ENCODE assay signal across 25 cellular contexts in genomic region chr3:8220291-8220690, GRCh38.
A peak's percentile ranks its signal among the peaks of the same experiment; 100 is the strongest.
DNase-seq lines count a peak whose midpoint lies in the region; ATAC-seq, FAIRE-seq and TF ChIP-seq lines count a peak whose summit lies in the region.
"Had no signal": no experiment of that assay in that cellular context is flagged by ENCODE, and none has a peak within 500 bp of the region (broad histone marks: within the 10 kb centered on the region; RNA-seq: fewer than 3 reads in every experiment).

No MANE protein-coding gene starts in this region.

- H2AFZ ChIP-seq in GM23338: no peak overlapping the region

- H3K36me3 ChIP-seq in ascending aorta (no peaks in the 10 kb centered on the region), GM23338 (ENCODE audit: insufficient read depth) (no peaks in the 10 kb centered on the region)
- H3K36me3 ChIP-seq: BLaER1 had no signal

- no peaks in the 10 kb centered on the region for H3K9me3 ChIP-seq in ascending aorta
- H3K9me3 ChIP-seq: BLaER1, Caco-2 had no signal

- no peaks in the 10 kb centered on the region for H3F3A ChIP-seq in GM23338 (replicated peaks; ENCODE audit: low read depth)

- H3K9me2 ChIP-seq in GM23338 (ENCODE audit: insufficient read depth): peaks cover 8% of the 10 kb centered on the region; the same call in 1 of the 2 replicates

- H3K27ac Mint-ChIP-seq in GM23338: no peak overlapping the region
- H3K27ac Mint-ChIP-seq: CD4-positive, alpha-beta T cell had no signal

- peak; percentile 73 for FAIRE-seq in islet of Langerhans (lab: Jason Lieb, UNC)
- FAIRE-seq: GM12892 had no signal

- no peaks in the 10 kb centered on the region for H3K27me3 Mint-ChIP-seq in GM23338 (ENCODE audit: insufficient read depth, low read depth, poor library complexity)

- H3K4me2 ChIP-seq in GM23338: no peak overlapping the region
- H3K4me2 ChIP-seq: BLaER1 had no signal

- no peak for ATAC-seq in GM18520 (IDR thresholded peaks at IDR 0.05; ENCODE audit: unreplicated experiment)
- no peak for ATAC-seq in GM23338
- ATAC-seq: SK-N-SH treated with all-trans-retinoic acid at 6 μM for 48 hours had no signal

- H3K79me2 ChIP-seq in GM23338 (replicated peaks; ENCODE audit: insufficient read depth): no peaks in the 10 kb centered on the region

- H4K20me1 ChIP-seq in GM23338 (replicated peaks; ENCODE audit: insufficient read depth): no peaks in the 10 kb centered on the region
- H4K20me1 ChIP-seq: BLaER1 had no signal

- TF ChIP-seq CTCF in epithelial cell of esophagus (IDR thresholded peaks at IDR 0.05; ENCODE audit: insufficient read depth, low read depth, low read length, missing control alignments) (no peak), ascending aorta (IDR thresholded peaks at IDR 0.05) (no peak), GM23338 (conservative IDR thresholded peaks at IDR 0.05; ENCODE audit: low read depth in 2 of 2) (no peak)

- H3K4me3 ChIP-seq in epithelial cell of esophagus (ENCODE audit: low read length) (no peak overlapping the region), ascending aorta (no peak overlapping the region), GM23338 (no peak overlapping the region)
- H3K4me3 ChIP-seq: BLaER1 had no signal

- H3K4me1 Mint-ChIP-seq in GM23338: no peaks in the 10 kb centered on the region

- DNase-seq in HT1080 (ENCODE audit: low read depth) (peak; percentile 79), RKO (ENCODE audit: low spot score) (peak; percentile 16), epithelial cell of esophagus (ENCODE audit: low read depth) (peak; percentile 81), superior temporal gyrus (ENCODE audit: extremely low spot score) (no peak), ascending aorta (ENCODE audit: low spot score in 2 of 2) (no peak), GM23338 (ENCODE audit: low spot score) (no peak)
- DNase-seq: Caco-2; CD4-positive, alpha-beta T cell; DMS 273 treated with DMSO at 0.1 percent for 48 hours; GOT3; HCEC 1CT; IMR-90; MV-4-11; NCI-H1105 treated with DMSO at 0.1 percent for 48 hours; NCI-H2029 treated with DMSO at 0.1 percent for 48 hours; NCI-H226; NCI-H524; RPMI8226; SHP77 treated with DMSO at 0.1 percent for 48 hours had no signal

- no peaks in the 10 kb centered on the region for H3K9me3 Mint-ChIP-seq in GM23338
- H3K9me3 Mint-ChIP-seq: CD4-positive, alpha-beta T cell had no signal

- no peak overlapping the region for H3K27ac ChIP-seq in ascending aorta
- no peak overlapping the region for H3K27ac ChIP-seq in GM23338 (ENCODE audit: low read depth)
- H3K27ac ChIP-seq: BLaER1, HL-60 had no signal

- no peak overlapping the region for H3K4me3 Mint-ChIP-seq in GM23338
- H3K4me3 Mint-ChIP-seq: CD4-positive, alpha-beta T cell had no signal

- intact Hi-C loops in ascending aorta (cut with DNase I): no loop called here

- H3K27me3 ChIP-seq in ascending aorta (no peaks in the 10 kb centered on the region), GM23338 (ENCODE audit: insufficient read depth) (no peaks in the 10 kb centered on the region)
- H3K27me3 ChIP-seq: BLaER1 had no signal

- H3K36me3 Mint-ChIP-seq in GM23338 (ENCODE audit: low read depth): no peaks in the 10 kb centered on the region

- peaks cover 3 to 7% of the 10 kb centered on the region in 2 donors for H3K4me1 ChIP-seq in ascending aorta
- H3K4me1 ChIP-seq in GM23338 (ENCODE audit: insufficient read depth): no peaks in the 10 kb centered on the region
- H3K4me1 ChIP-seq: BLaER1, Caco-2 had no signal

TF ChIP-seq in GM23338, 12 proteins besides CTCF, POLR2A, EP300 and RAD21 (continues in another document):
- no peak for TF ChIP-seq EZH2 (IDR thresholded peaks at IDR 0.05; ENCODE audit: low read depth, unreplicated experiment)
- TF ChIP-seq ZNF114 (CRISPR knock-in tag; IDR thresholded peaks at IDR 0.05): no peak
- no peak for TF ChIP-seq ZNF331 (CRISPR knock-in tag; IDR thresholded peaks at IDR 0.05; ENCODE audit: low read depth)
- no peak for TF ChIP-seq CREB1 (CRISPR knock-in tag; IDR thresholded peaks at IDR 0.05; ENCODE audit: low read depth)
- TF ChIP-seq ETS1 (IDR thresholded peaks at IDR 0.05): no peak
- TF ChIP-seq JUNB (IDR thresholded peaks at IDR 0.05; ENCODE audit: unreplicated experiment): no peak
- no peak for TF ChIP-seq STAT1 (IDR thresholded peaks at IDR 0.05; ENCODE audit: unreplicated experiment)
- TF ChIP-seq POLR2AphosphoS5 (IDR thresholded peaks at IDR 0.05; ENCODE audit: low read depth): no peak
- no peak for TF ChIP-seq REST (IDR thresholded peaks at IDR 0.05; ENCODE audit: unreplicated experiment)
- TF ChIP-seq EZH2phosphoT487 (IDR thresholded peaks at IDR 0.05; ENCODE audit: unreplicated experiment): no peak
- TF ChIP-seq NANOG (IDR thresholded peaks at IDR 0.05; ENCODE audit: borderline replicate concordance): no peak

Comparison
In these comparisons a context has a peak if more than half of its experiments do, and no peak if none do; other contexts are left out.
1. DNase-seq: peak in HT1080 (single experiment), RKO (single experiment) and epithelial cell of esophagus (single experiment); none in superior temporal gyrus (single experiment), ascending aorta (0 of 2) and GM23338 (single experiment).